Comparison of ENCODE assay signal across 7 cellular contexts in genomic region chr3:132136902-132137301, GRCh38.
DNase-seq lines count a peak whose midpoint lies in the region; ATAC-seq, FAIRE-seq and TF ChIP-seq lines count a peak whose summit lies in the region.
"Not testable (repeated sequence)": the region's sequence is repeated elsewhere in the genome, so short reads cannot be mapped to it uniquely, and the experiment has no call there.

No MANE protein-coding gene starts in this region.

- TF ChIP-seq RAD21 in H1 (IDR thresholded peaks at IDR 0.05 in 1 of 2, conservative IDR thresholded peaks at IDR 0.05 in 1 of 2; ENCODE audit: low read depth in 2 of 2, low read length in 2 of 2) = not testable (repeated sequence)

- dilution Hi-C loops in keratinocyte (cut with MboI; ENCODE audit: extremely low pct_ligation_motif_present, low sequenced_read_pairs) = not testable (repeated sequence)

- peak overlapping the region; percentile 88; the same call in 1 of the 2 replicates for H3K4me3 Mint-ChIP-seq in HFFc6

- not testable (repeated sequence) for H4K91ac ChIP-seq in H1 (replicated peaks; ENCODE audit: insufficient read length, low read length)

- H3K4me3 ChIP-seq in AG04450 (ENCODE audit: low read depth, low read length); RWPE2 (ENCODE audit: severe bottlenecking); hepatocyte; keratinocyte (ENCODE audit: control insufficient read depth in 2 of 3, extremely low read depth in 1 of 3, insufficient read depth in 2 of 3, low read depth in 1 of 3, low read length in 3 of 3); osteoblast (ENCODE audit: insufficient read depth, low read length): not testable (repeated sequence)
- peak overlapping the region; percentile 34 to 53 (median 38); a peak in 7 of 8 replicates for H3K4me3 ChIP-seq in H1 (ENCODE audit: extremely low read depth in 1 of 4, insufficient read depth in 2 of 4, low read depth in 3 of 4, low read length in 4 of 4)

- DNase-seq in AG04450 (ENCODE audit: low read depth, low spot score); HFFc6; RWPE2 (ENCODE audit: low spot score); hepatocyte (ENCODE audit: low spot score); keratinocyte (ENCODE audit: low read depth, low spot score); osteoblast (ENCODE audit: insufficient read length, low spot score, missing footprints): not testable (repeated sequence)
- DNase-seq in H1 (ENCODE audit: low read depth in 1 of 2, low spot score in 2 of 2) = peak in 1 of 2 experiments; percentile 59

- H3K18ac ChIP-seq in H1 (ENCODE audit: extremely low read depth, low read length) = not testable (repeated sequence)

- not testable (repeated sequence) for FAIRE-seq in H1 (lab: Jason Lieb, UNC); keratinocyte (lab: Jason Lieb, UNC)

- not testable (repeated sequence) for TF ChIP-seq EP300 in H1 (IDR thresholded peaks at IDR 0.05; ENCODE audit: borderline replicate concordance in 1 of 2, low read depth in 2 of 2, low read length in 2 of 2)

- ATAC-seq in RWPE2 (ENCODE audit: low read depth) = not testable (repeated sequence)

- not testable (repeated sequence) for TF ChIP-seq CTCF in AG04450 (IDR thresholded peaks at IDR 0.05; ENCODE audit: low read depth, low read length); HFFc6 (IDR thresholded peaks at IDR 0.05); RWPE2 (IDR thresholded peaks at IDR 0.05; ENCODE audit: poor library complexity, severe bottlenecking); H1 (IDR thresholded peaks at IDR 0.05; ENCODE audit: control extremely low read depth in 1 of 3, insufficient read depth in 1 of 3, low read depth in 1 of 3, low read length in 3 of 3); hepatocyte (IDR thresholded peaks at IDR 0.05; ENCODE audit: poor library complexity); keratinocyte (optimal IDR thresholded peaks at IDR 0.05 in 1 of 3, IDR thresholded peaks at IDR 0.05 in 1 of 3, conservative IDR thresholded peaks at IDR 0.05 in 1 of 3; ENCODE audit: extremely low read depth in 1 of 3, insufficient read depth in 2 of 3, low read length in 3 of 3); osteoblast (IDR thresholded peaks at IDR 0.05; ENCODE audit: extremely low read depth, low read depth, low read length)

- H4K8ac ChIP-seq in H1 (ENCODE audit: extremely low read depth, insufficient read depth, low read length) = peak overlapping the region; percentile 68; the same call in 1 of the 2 replicates

- H3K23ac ChIP-seq in H1 (ENCODE audit: insufficient read length) = not testable (repeated sequence)

- H3K79me1 ChIP-seq in H1 (ENCODE audit: low read depth, low read length) = not testable (repeated sequence)

- POLR2A ChIA-PET in AG04450 (lab: Yijun Ruan, JAX); H1 (lab: Charles Lee; ENCODE audit: partially characterized antibody): not testable (repeated sequence)

- not testable (repeated sequence) for TF ChIP-seq POLR2A in H1 (IDR thresholded peaks at IDR 0.05; ENCODE audit: control extremely low read depth in 1 of 2, low read depth in 2 of 2, low read length in 2 of 2)

- H3K4me2 ChIP-seq in H1 (ENCODE audit: insufficient read depth in 1 of 2, low read depth in 2 of 2, low read length in 2 of 2) = peak overlapping the region; percentile 65 to 69
- peak overlapping the region; percentile 62 for H3K4me2 ChIP-seq in hepatocyte
- H3K4me2 ChIP-seq in keratinocyte (ENCODE audit: control insufficient read depth, extremely low read depth, insufficient read depth, low read depth, low read length) = peak overlapping the region; percentile 89
- H3K4me2 ChIP-seq in osteoblast (ENCODE audit: insufficient read depth, low read length) = peak overlapping the region; percentile 87

- H3K4ac ChIP-seq in H1 (replicated peaks; ENCODE audit: insufficient read length, low read depth, low read length) = not testable (repeated sequence)

- H2AK5ac ChIP-seq in H1 (ENCODE audit: low read depth, low read length) = not testable (repeated sequence)

- H3K79me2 ChIP-seq in H1 (ENCODE audit: control insufficient read depth in 1 of 2, insufficient read depth in 2 of 2, low read length in 2 of 2); hepatocyte; keratinocyte (ENCODE audit: control insufficient read depth, insufficient read depth, low read length); osteoblast (ENCODE audit: insufficient read depth, low read length): not testable (repeated sequence)

- H3K27ac ChIP-seq in AG04450 (ENCODE audit: low read depth, low read length) (peak overlapping the region; percentile 11), RWPE2 (ENCODE audit: poor library complexity, severe bottlenecking) (peak overlapping the region; percentile 99), keratinocyte (ENCODE audit: control insufficient read depth, insufficient read depth, low read length) (peak overlapping the region; percentile 98), osteoblast (ENCODE audit: low read depth, low read length) (peak overlapping the region; percentile 97)
- not testable (repeated sequence) for H3K27ac ChIP-seq in H1 (ENCODE audit: low read depth, low read length); hepatocyte

- peaks cover 46% of the 10 kb centered on the region for H3K4me1 Mint-ChIP-seq in HFFc6 (ENCODE audit: low read depth)

- H2BK5ac ChIP-seq in H1 (ENCODE audit: low read depth, low read length) = not testable (repeated sequence)

- H3K27me3 ChIP-seq in AG04450 (ENCODE audit: control insufficient read depth, insufficient read depth, low read length); RWPE2 (ENCODE audit: insufficient read depth, poor library complexity, severe bottlenecking); H1 (replicated peaks in 1 of 4; ENCODE audit: control insufficient read depth in 3 of 4, extremely low read depth in 1 of 4, insufficient read depth in 3 of 4, low read length in 3 of 4); hepatocyte; keratinocyte (ENCODE audit: control insufficient read depth, extremely low read depth, insufficient read depth, low read length); osteoblast (ENCODE audit: insufficient read depth, low read length): not testable (repeated sequence)

- not testable (repeated sequence) for H4K20me1 ChIP-seq in H1 (replicated peaks in 1 of 2; ENCODE audit: control insufficient read depth in 1 of 2, insufficient read depth in 2 of 2, low read length in 2 of 2); hepatocyte (ENCODE audit: insufficient read depth, poor library complexity, severe bottlenecking); keratinocyte (ENCODE audit: control insufficient read depth, extremely low read depth, insufficient read depth, low read length); osteoblast (ENCODE audit: insufficient read depth, low read length)

- peaks cover 38% of the 10 kb centered on the region for H3K4me1 ChIP-seq in RWPE2 (ENCODE audit: insufficient read depth, poor library complexity, severe bottlenecking)
- not testable (repeated sequence) for H3K4me1 ChIP-seq in H1 (replicated peaks in 1 of 4; ENCODE audit: control insufficient read depth in 3 of 4, insufficient read depth in 4 of 4, low read length in 3 of 4); hepatocyte (ENCODE audit: insufficient read depth)
- H3K4me1 ChIP-seq in keratinocyte (ENCODE audit: control insufficient read depth, extremely low read depth, insufficient read depth, low read length) = peaks cover 30% of the 10 kb centered on the region
- H3K4me1 ChIP-seq in osteoblast (ENCODE audit: insufficient read depth, low read length) = peaks cover 24% of the 10 kb centered on the region

- CTCF ChIA-PET in AG04450 (lab: Charles Lee); H1 (lab: Charles Lee; ENCODE audit: partially characterized antibody): not testable (repeated sequence)

- H3K56ac ChIP-seq in H1 (replicated peaks; ENCODE audit: insufficient read length, low read depth, low read length) = not testable (repeated sequence)

- 27% methylated on average over 21 of the region's 23 CpGs; no CpG with 5 or more reads in 1 of the 2 experiments for WGBS in H1 (ENCODE audit: extremely low coverage in 1 of 2, insufficient coverage in 1 of 2, insufficient read length in 1 of 2, insufficient replicate concordance in 2 of 2, low coverage in 1 of 2, low lambda C conversion rate in 2 of 2, missing lambda C conversion rate in 1 of 2), 2 experiments
- WGBS in hepatocyte (ENCODE audit: low lambda C conversion rate, missing lambda C conversion rate) = 17% methylated on average over 22 of the region's 23 CpGs

- H3K36me3 Mint-ChIP-seq in HFFc6 (ENCODE audit: low read depth) = not testable (repeated sequence)

- H3K27me3 Mint-ChIP-seq in HFFc6 (ENCODE audit: insufficient read depth) = not testable (repeated sequence)

- H3K36me3 ChIP-seq in RWPE2 (ENCODE audit: low read depth); H1 (ENCODE audit: control insufficient read depth in 2 of 4, insufficient read depth in 4 of 4, low read length in 3 of 4); hepatocyte (replicated peaks; ENCODE audit: insufficient read depth, low read depth); keratinocyte (ENCODE audit: control insufficient read depth in 2 of 2, extremely low read depth in 1 of 2, insufficient read depth in 2 of 2, low read length in 2 of 2); osteoblast (ENCODE audit: insufficient read depth, low read length): not testable (repeated sequence)

- H3K23me2 ChIP-seq in H1 (ENCODE audit: low read depth, low read length) = not testable (repeated sequence)

- not testable (repeated sequence) for H2BK20ac ChIP-seq in H1 (ENCODE audit: low read length)

- not testable (repeated sequence) for H3K9me1 ChIP-seq in keratinocyte (ENCODE audit: control insufficient read depth, extremely low read depth, insufficient read depth, low read length)

- H3K9me2 ChIP-seq in hepatocyte (replicated peaks; ENCODE audit: insufficient read depth) = not testable (repeated sequence)

- not testable (repeated sequence) for H4K5ac ChIP-seq in H1 (ENCODE audit: insufficient read length, low read depth, low read length)

- not testable (repeated sequence) for H3K14ac ChIP-seq in H1 (ENCODE audit: insufficient read length)

- H2AFZ ChIP-seq in H1 (ENCODE audit: low read length); hepatocyte; keratinocyte (ENCODE audit: control insufficient read depth, low read length); osteoblast (ENCODE audit: low read length): not testable (repeated sequence)

- not testable (repeated sequence) for H3K9me3 ChIP-seq in AG04450 (ENCODE audit: control insufficient read depth, insufficient read depth, low read length); RWPE2 (ENCODE audit: severe bottlenecking); H1 (ENCODE audit: insufficient read depth in 2 of 2, low read depth in 1 of 2, low read length in 1 of 2); hepatocyte (ENCODE audit: low read depth); keratinocyte (ENCODE audit: control insufficient read depth, low read depth, low read length); osteoblast (ENCODE audit: low read depth, low read length)

- not testable (repeated sequence) for H2BK12ac ChIP-seq in H1 (ENCODE audit: low read depth, low read length)

- not testable (repeated sequence) for H2BK120ac ChIP-seq in H1 (replicated peaks; ENCODE audit: low read depth, low read length)

- H3K9ac ChIP-seq in H1 (replicated peaks in 1 of 4; ENCODE audit: extremely low read depth in 1 of 4, low read depth in 3 of 4, low read length in 3 of 4); keratinocyte (ENCODE audit: control insufficient read depth, extremely low read depth, insufficient read depth, low read length): not testable (repeated sequence)

- H2BK15ac ChIP-seq in H1 (ENCODE audit: low read length) = not testable (repeated sequence)

- peak overlapping the region; percentile 99 for H3K27ac Mint-ChIP-seq in HFFc6

- H3K9me3 Mint-ChIP-seq in HFFc6 = not testable (repeated sequence)
